In the genomic region with DNA sequence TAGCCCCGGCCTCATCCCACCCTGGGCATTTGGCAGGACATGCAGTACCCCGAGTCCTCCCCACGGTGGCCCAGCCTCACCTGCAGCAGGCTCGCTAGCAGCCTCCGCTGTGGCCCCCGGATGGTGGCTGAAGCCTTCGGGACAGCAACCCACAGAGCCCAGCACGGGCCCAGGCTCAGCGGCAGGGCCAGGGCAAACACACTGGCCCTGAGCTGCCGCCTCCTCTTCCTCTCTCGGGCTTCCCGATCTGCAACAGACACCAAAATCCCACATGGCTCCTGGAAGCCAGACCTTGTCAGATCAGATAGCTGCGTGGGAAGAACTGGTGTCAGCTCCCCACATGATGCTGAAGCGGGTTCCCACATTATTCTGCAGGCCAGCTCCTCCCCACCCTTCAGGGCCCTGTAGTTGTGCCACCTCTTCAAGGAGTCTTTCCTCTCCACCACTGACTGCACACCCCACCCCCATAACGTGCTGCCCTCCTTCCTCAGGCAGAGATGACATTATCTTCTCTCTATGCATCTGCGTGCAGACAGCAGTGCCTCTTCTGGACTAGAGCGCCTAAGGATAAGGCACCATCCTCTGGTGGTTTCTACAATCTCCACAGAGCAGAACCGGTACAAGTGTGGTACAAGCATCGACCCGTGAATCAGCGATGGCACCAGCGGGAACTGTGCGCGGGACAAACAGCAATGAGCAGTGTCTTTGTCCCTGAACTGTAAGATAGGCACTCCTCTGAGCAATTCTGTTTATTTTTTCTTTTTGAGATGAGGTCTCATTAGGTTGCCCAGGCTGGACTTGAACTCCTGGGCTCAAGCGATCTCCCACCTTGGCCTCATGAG, we compare ENCODE assay signal across 30 cellular contexts. TPM values are rescaled to one million over a fixed set of nuclear protein-coding genes. Genes with fewer than 3 reads are reported as not detected.
DNase-seq lines count a peak whose midpoint lies in the region; ATAC-seq, FAIRE-seq and TF ChIP-seq lines count a peak whose summit lies in the region.
"Had no signal": no experiment of that assay in that cellular context is flagged by ENCODE, and none has a peak within 500 bp of the region (broad histone marks: within the 10 kb centered on the region; RNA-seq: fewer than 3 reads in every experiment).

No MANE protein-coding gene starts in this region.

- TF ChIP-seq CTCF in CD14-positive monocyte (IDR thresholded peaks at IDR 0.05) (no peak), HCT116 (IDR thresholded peaks at IDR 0.05 in 2 of 3, conservative IDR thresholded peaks at IDR 0.05 in 1 of 3; ENCODE audit: borderline replicate concordance in 1 of 3, insufficient read depth in 1 of 3, low read depth in 2 of 3, low read length in 2 of 3) (peak in 1 of 3 experiments; percentile 16; a peak in 1 of 6 replicates), H1 (IDR thresholded peaks at IDR 0.05; ENCODE audit: control extremely low read depth in 1 of 3, insufficient read depth in 1 of 3, low read depth in 1 of 3, low read length in 3 of 3) (peak; percentile 18 to 55 (median 35); a peak in 2 of 4 replicates)

- no peaks in the 10 kb centered on the region for H3K79me1 ChIP-seq in H1 (ENCODE audit: low read depth, low read length)

- WGBS in H1 (ENCODE audit: extremely low coverage in 1 of 2, insufficient coverage in 1 of 2, insufficient read length in 1 of 2, insufficient replicate concordance in 2 of 2, low coverage in 1 of 2, low lambda C conversion rate in 2 of 2, missing lambda C conversion rate in 1 of 2), 2 experiments = 89% methylated on average over 25 of the region's 25 CpGs; no CpG with 5 or more reads in 1 of the 2 experiments

- no peak overlapping the region for H3K9ac ChIP-seq in HCT116 (ENCODE audit: low read length)
- no peak overlapping the region for H3K9ac ChIP-seq in H1 (replicated peaks in 1 of 4; ENCODE audit: extremely low read depth in 1 of 4, low read depth in 3 of 4, low read length in 3 of 4)

- H4K8ac ChIP-seq in H1 (ENCODE audit: extremely low read depth, insufficient read depth, low read length) = peak overlapping the region; percentile 44

- H3K36me3 Mint-ChIP-seq in CD14-positive monocyte = peaks cover 0 to 2% of the 10 kb centered on the region in 2 donors
- H3K36me3 Mint-ChIP-seq: activated naive CD8-positive, alpha-beta T cell treated with anti-CD3 and anti-CD28 coated beads for 36 hours had no signal

- no peak overlapping the region for H3K18ac ChIP-seq in H1 (ENCODE audit: extremely low read depth, low read length)

- no peak overlapping the region for H3K4ac ChIP-seq in H1 (replicated peaks; ENCODE audit: insufficient read length, low read depth, low read length)

- no peak overlapping the region for H4K5ac ChIP-seq in H1 (ENCODE audit: insufficient read length, low read depth, low read length)

- ATAC-seq in HCT116 (peak; percentile 47; the same call in 1 of the 2 replicates), HG02759 (IDR thresholded peaks at IDR 0.05; ENCODE audit: unreplicated experiment) (no peak), HG03196 (IDR thresholded peaks at IDR 0.05; ENCODE audit: unreplicated experiment) (no peak)
- ATAC-seq: left colon had no signal

- no peak overlapping the region for H3K14ac ChIP-seq in H1 (ENCODE audit: insufficient read length)

- H3K56ac ChIP-seq in H1 (replicated peaks; ENCODE audit: insufficient read length, low read depth, low read length) = no peak overlapping the region

- H3K23ac ChIP-seq in H1 (ENCODE audit: insufficient read length) = no peak overlapping the region

- H2BK12ac ChIP-seq in H1 (ENCODE audit: low read depth, low read length) = no peak overlapping the region

- H2AFZ ChIP-seq in HCT116 (ENCODE audit: low read depth, low read length, poor library complexity, severe bottlenecking) (no peak overlapping the region), H1 (ENCODE audit: low read length) (no peak overlapping the region)

- no peak overlapping the region for H3K4me3 ChIP-seq in HCT116 (replicated peaks in 1 of 2; ENCODE audit: low read depth in 1 of 2, low read length in 2 of 2)
- no peak overlapping the region for H3K4me3 ChIP-seq in H1 (ENCODE audit: extremely low read depth in 1 of 4, insufficient read depth in 2 of 4, low read depth in 3 of 4, low read length in 4 of 4)
- H3K4me3 ChIP-seq: cardiac muscle cell, colonic mucosa, prostate gland had no signal

- H3K4me2 ChIP-seq in HCT116 (ENCODE audit: low read length) (no peak overlapping the region), H1 (ENCODE audit: insufficient read depth in 1 of 2, low read depth in 2 of 2, low read length in 2 of 2) (no peak overlapping the region)

- DNase-seq in CD14-positive monocyte (ENCODE audit: low spot score) (peak; percentile 27), HCT116 (ENCODE audit: low read depth, low spot score) (no peak), H1 (ENCODE audit: low read depth in 1 of 2, low spot score in 2 of 2) (no peak), occipital lobe (lab: John Stamatoyannopoulos, UW) (peak; percentile 45), urothelium cell line (ENCODE audit: low spot score) (no peak)
- no peak for DNase-seq in activated CD4-positive, alpha-beta T cell treated with anti-CD3 and anti-CD28 coated beads for 4 hours
- DNase-seq: activated CD4-positive, alpha-beta T cell treated with anti-CD3 and anti-CD28 coated beads, Interleukin-2, amount 10 ng/mL, durations not matched to agents 7 days and 5 days; activated effector memory CD4-positive, alpha-beta T cell treated with anti-CD3 and anti-CD28 coated beads, Interleukin-2, amount 50 U/mL, for 16 hours; activated naive CD8-positive, alpha-beta T cell treated with anti-CD3 and anti-CD28 coated beads for 36 hours; colonic mucosa; DMS79; effector CD4-positive, alpha-beta T cell; GF-D8; hippocampal formation; left colon; NCI-H146; NCI-H2107; NCI-H774; stimulated activated CD4-positive, alpha-beta T cell treated with anti-CD3 and anti-CD28 coated beads, Interleukin-15, amount 100 ng/mL, for 24 hours; stimulated activated CD4-positive, alpha-beta T cell treated with anti-CD3 and anti-CD28 coated beads, Interleukin-4, amount 100 ng/mL, for 4 hours; substantia nigra; T-helper 9 cell; trophoblast cell had no signal

- peaks cover 0 to 5% (median 0%) of the 10 kb centered on the region in 7 donors for H3K9me3 Mint-ChIP-seq in CD14-positive monocyte
- H3K9me3 Mint-ChIP-seq: activated CD4-positive, alpha-beta T cell treated with anti-CD3 and anti-CD28 coated beads, Interleukin-2, amount 10 ng/mL, durations not matched to agents 7 days and 5 days; activated naive CD8-positive, alpha-beta T cell treated with anti-CD3 and anti-CD28 coated beads for 36 hours had no signal

- intact Hi-C loops in CD14-positive monocyte (cut with micrococcal nuclease) = no loop called here
- intact Hi-C loops in HCT116 (cut with micrococcal nuclease) = no loop called here

- H3K27ac ChIP-seq in HCT116 (ENCODE audit: low read depth, low read length) (no peak overlapping the region), H1 (ENCODE audit: low read depth, low read length) (no peak overlapping the region)
- H3K27ac ChIP-seq: C4-2B, cardiac muscle cell, colonic mucosa, epithelial cell of prostate, prostate gland had no signal

- H3K9me3 ChIP-seq in HCT116 (ENCODE audit: control insufficient read depth in 1 of 2, insufficient read depth in 1 of 2, low read depth in 1 of 2, low read length in 2 of 2) = no peaks in the 10 kb centered on the region
- H3K9me3 ChIP-seq in H1 (ENCODE audit: insufficient read depth in 2 of 2, low read depth in 1 of 2, low read length in 1 of 2) = no peaks in the 10 kb centered on the region
- H3K9me3 ChIP-seq: colonic mucosa, prostate gland had no signal

- H3K79me2 ChIP-seq in HCT116 (ENCODE audit: insufficient read depth, low read length) (no peaks in the 10 kb centered on the region), H1 (ENCODE audit: control insufficient read depth in 1 of 2, insufficient read depth in 2 of 2, low read length in 2 of 2) (no peaks in the 10 kb centered on the region)

- FAIRE-seq in H1 (lab: Jason Lieb, UNC) (no peak), urothelium cell line (lab: Jason Lieb, UNC) (no peak)
- FAIRE-seq: RCC 7860 had no signal

- H3K27ac Mint-ChIP-seq in CD14-positive monocyte = peak overlapping the region in 1 of 7 donors; percentile 55
- H3K27ac Mint-ChIP-seq: activated CD4-positive, alpha-beta T cell treated with anti-CD3 and anti-CD28 coated beads, Interleukin-2, amount 10 ng/mL, durations not matched to agents 7 days and 5 days; activated naive CD8-positive, alpha-beta T cell treated with anti-CD3 and anti-CD28 coated beads for 36 hours had no signal

- H3K4me1 Mint-ChIP-seq in CD14-positive monocyte = peaks cover 7% of the 10 kb centered on the region
- H3K4me1 Mint-ChIP-seq: activated CD4-positive, alpha-beta T cell treated with anti-CD3 and anti-CD28 coated beads, Interleukin-2, amount 10 ng/mL, durations not matched to agents 7 days and 5 days; activated naive CD8-positive, alpha-beta T cell treated with anti-CD3 and anti-CD28 coated beads for 36 hours had no signal

- H3K4me1 ChIP-seq in HCT116 (ENCODE audit: control insufficient read depth in 1 of 2, insufficient read depth in 2 of 2, low read length in 2 of 2) = no peaks in the 10 kb centered on the region
- H3K4me1 ChIP-seq in H1 (replicated peaks in 1 of 4; ENCODE audit: control insufficient read depth in 3 of 4, insufficient read depth in 4 of 4, low read length in 3 of 4) = no peaks in the 10 kb centered on the region
- H3K4me1 ChIP-seq: colonic mucosa, prostate gland had no signal

- H3K36me3 ChIP-seq in HCT116 (ENCODE audit: control insufficient read depth in 1 of 2, insufficient read depth in 2 of 2, low read length in 2 of 2) (peaks cover 2 to 12% of the 10 kb centered on the region in 2 experiments; a peak in 3 of 4 replicates), H1 (ENCODE audit: control insufficient read depth in 2 of 4, insufficient read depth in 4 of 4, low read length in 3 of 4) (peaks cover 0 to 18% (median 1%) of the 10 kb centered on the region in 4 experiments; a peak in 4 of 8 replicates)
- H3K36me3 ChIP-seq: prostate gland had no signal

- H2BK20ac ChIP-seq in H1 (ENCODE audit: low read length) = no peak overlapping the region

- no peak for TF ChIP-seq EP300 in H1 (IDR thresholded peaks at IDR 0.05; ENCODE audit: borderline replicate concordance in 1 of 2, low read depth in 2 of 2, low read length in 2 of 2)

- no peaks in the 10 kb centered on the region for H4K20me1 ChIP-seq in HCT116 (ENCODE audit: insufficient read depth)
- peaks cover 0 to 3% of the 10 kb centered on the region in 2 experiments for H4K20me1 ChIP-seq in H1 (replicated peaks in 1 of 2; ENCODE audit: control insufficient read depth in 1 of 2, insufficient read depth in 2 of 2, low read length in 2 of 2)

- no peak overlapping the region for H3K4me3 Mint-ChIP-seq in CD14-positive monocyte
- H3K4me3 Mint-ChIP-seq: activated CD4-positive, alpha-beta T cell treated with anti-CD3 and anti-CD28 coated beads, Interleukin-2, amount 10 ng/mL, durations not matched to agents 7 days and 5 days; activated naive CD8-positive, alpha-beta T cell treated with anti-CD3 and anti-CD28 coated beads for 36 hours had no signal

- TF ChIP-seq POLR2A in HCT116 (IDR thresholded peaks at IDR 0.05; ENCODE audit: borderline replicate concordance, extremely low read depth, insufficient read depth, insufficient read length) = no peak
- TF ChIP-seq POLR2A in H1 (IDR thresholded peaks at IDR 0.05; ENCODE audit: control extremely low read depth in 1 of 2, low read depth in 2 of 2, low read length in 2 of 2) = no peak

- H2AK5ac ChIP-seq in H1 (ENCODE audit: low read depth, low read length) = no peak overlapping the region

- no peak overlapping the region for H2BK5ac ChIP-seq in H1 (ENCODE audit: low read depth, low read length)

- H3K27me3 ChIP-seq in HCT116 (ENCODE audit: insufficient read depth, low read length) (no peaks in the 10 kb centered on the region), H1 (replicated peaks in 1 of 4; ENCODE audit: control insufficient read depth in 3 of 4, extremely low read depth in 1 of 4, insufficient read depth in 3 of 4, low read length in 3 of 4) (no peaks in the 10 kb centered on the region)
- H3K27me3 ChIP-seq: cardiac muscle cell, colonic mucosa had no signal

- CTCF ChIA-PET in HCT116 (lab: Charles Lee) (no interaction called here), H1 (lab: Charles Lee; ENCODE audit: partially characterized antibody) (interaction anchor here (0.6 to 2.6 kb wide), 5 partner anchors 8 to 334 kb away, joined by 3 to 5 read pairs (median 3); no protein-coding TSS in a partner anchor)

- TF ChIP-seq RAD21 in HCT116 (IDR thresholded peaks at IDR 0.05; ENCODE audit: low read depth) (no peak), H1 (IDR thresholded peaks at IDR 0.05 in 1 of 2, conservative IDR thresholded peaks at IDR 0.05 in 1 of 2; ENCODE audit: low read depth in 2 of 2, low read length in 2 of 2) (no peak; a peak in 1 of 4 replicates)

- no peaks in the 10 kb centered on the region for H3K9me2 ChIP-seq in HCT116 (ENCODE audit: insufficient read depth)

- RAD21 ChIA-PET in HCT116 (lab: Charles Lee; ENCODE audit: low non-redundant PET in 1 of 2, low total read pairs in 2 of 2, uncharacterized antibody in 2 of 2, unreplicated experiment in 2 of 2) = no interaction called here

- no peak overlapping the region for H2BK120ac ChIP-seq in H1 (replicated peaks; ENCODE audit: low read depth, low read length)

- no peaks in the 10 kb centered on the region for H3K23me2 ChIP-seq in H1 (ENCODE audit: low read depth, low read length)

- POLR2A ChIA-PET in HCT116 (lab: Charles Lee) = no interaction called here
- POLR2A ChIA-PET in H1 (lab: Charles Lee; ENCODE audit: partially characterized antibody) = interaction anchor here (1.1 kb wide), 1 partner anchor 10 kb away, joined by 4 read pairs; a partner anchor contains a TSS

- H3K27me3 Mint-ChIP-seq in CD14-positive monocyte (ENCODE audit: low read depth in 3 of 3) = peaks cover 0 to 2% (median 0%) of the 10 kb centered on the region in 3 donors
- H3K27me3 Mint-ChIP-seq: activated CD4-positive, alpha-beta T cell treated with anti-CD3 and anti-CD28 coated beads, Interleukin-2, amount 10 ng/mL, durations not matched to agents 7 days and 5 days; activated naive CD8-positive, alpha-beta T cell treated with anti-CD3 and anti-CD28 coated beads for 36 hours had no signal

- BruUV-seq in HCT116 (replicated peaks; lab: Mats Ljungman, UMichigan) = no TSS peak

- H2BK15ac ChIP-seq in H1 (ENCODE audit: low read length) = no peak overlapping the region

- H4K91ac ChIP-seq in H1 (replicated peaks; ENCODE audit: insufficient read length, low read length) = no peak overlapping the region

RNA-seq across cellular contexts. Expression of a gene that starts 9.5 kb away (rescaled TPM):
- not detected for polyA plus RNA-seq in CD14-positive monocyte
- total RNA-seq in HCT116 (2021; ENCODE audit: unreplicated experiment) = 30.3 TPM
- polyA plus RNA-seq in HCT116 (2012) = 26.1 and 29.1 TPM in 2 replicates
- total RNA-seq in H1 (2021; fragmentation: NEBNext Ultra II Directional; extraction: Animal tissue kit (Norgen Biotek cat#: 25700)) = 15.4 and 16.7 TPM in 2 replicates
- 14.0 and 14.8 TPM in 2 replicates for polyA plus RNA-seq in H1 (2011; rRNA removed)
- polyA plus RNA-seq in H1 (2011; cell fraction: cytosol; rRNA removed) = 16.6 TPM
- polyA plus RNA-seq in H1 (2011; cell fraction: nucleus; rRNA removed) = 28.7 TPM
- polyA plus RNA-seq in H1 (2012, experiment 1 of 2) = 15.1 to 20.7 TPM (median 18.0 TPM) in 4 replicates
- 9.9 TPM for polyA plus RNA-seq in H1 (2012, experiment 2 of 2)
- 10.8 TPM for polyA plus RNA-seq in H1 (2013, experiment 1 of 2)
- 10.9 TPM for polyA plus RNA-seq in H1 (2013, experiment 2 of 2)
- 12.5 and 13.0 TPM in 2 replicates for polyA minus RNA-seq in H1 (2011; rRNA and poly(A)+ RNA removed)
- 15.5 TPM for polyA minus RNA-seq in H1 (2011; cell fraction: cytosol; rRNA and poly(A)+ RNA removed)
- polyA minus RNA-seq in H1 (2011; cell fraction: nucleus; rRNA and poly(A)+ RNA removed) = 11.7 TPM
- total RNA-seq in occipital lobe = 20.6 TPM

RNA-seq across cellular contexts. Expression of a gene that starts 48.3 kb away (rescaled TPM):
- 1 to 10 TPM; 6.7 to 9.9 TPM for polyA plus RNA-seq in CD14-positive monocyte
- 39.7 TPM for total RNA-seq in HCT116 (2021; ENCODE audit: unreplicated experiment)
- 26.3 and 26.9 TPM in 2 replicates for polyA plus RNA-seq in HCT116 (2012)
- total RNA-seq in H1 (2021; fragmentation: NEBNext Ultra II Directional; extraction: Animal tissue kit (Norgen Biotek cat#: 25700)) = 47.6 and 49.9 TPM in 2 replicates
- 17.8 and 23.7 TPM in 2 replicates for polyA plus RNA-seq in H1 (2011; rRNA removed)
- 27.4 TPM for polyA plus RNA-seq in H1 (2011; cell fraction: cytosol; rRNA removed)
- 40.1 TPM for polyA plus RNA-seq in H1 (2011; cell fraction: nucleus; rRNA removed)
- 32.9 to 45.5 TPM (median 41.1 TPM) in 4 replicates for polyA plus RNA-seq in H1 (2012, experiment 1 of 2)
- polyA plus RNA-seq in H1 (2012, experiment 2 of 2) = 6.7 TPM
- 42.5 TPM for polyA plus RNA-seq in H1 (2013, experiment 1 of 2)
- 40.4 TPM for polyA plus RNA-seq in H1 (2013, experiment 2 of 2)
- polyA minus RNA-seq in H1 (2011; rRNA and poly(A)+ RNA removed) = 52.6 and 90.4 TPM in 2 replicates
- polyA minus RNA-seq in H1 (2011; cell fraction: cytosol; rRNA and poly(A)+ RNA removed) = 36.5 TPM
- polyA minus RNA-seq in H1 (2011; cell fraction: nucleus; rRNA and poly(A)+ RNA removed) = 57.7 TPM
- 42.4 TPM for total RNA-seq in occipital lobe

Comparison
In these comparisons a context has a peak if more than half of its experiments do, and no peak if none do; other contexts are left out.
1. DNase-seq: peak in CD14-positive monocyte (single experiment) and occipital lobe (single experiment); none in HCT116 (single experiment), H1 (0 of 2), activated CD4-positive, alpha-beta T cell treated with anti-CD3 and anti-CD28 coated beads for 4 hours (0 of 2) and urothelium cell line (single experiment).